ENCODE assay signal across 9 cellular contexts in genomic region chr9:132673355-132673754, GRCh38. TPM values are rescaled to one million over a fixed set of nuclear protein-coding genes. Genes with fewer than 3 reads are reported as not detected.
A peak's percentile ranks its signal among the peaks of the same experiment; 100 is the strongest.
DNase-seq lines count a peak whose midpoint lies in the region; ATAC-seq, FAIRE-seq and TF ChIP-seq lines count a peak whose summit lies in the region.
"Had no signal": no experiment of that assay in that cellular context is flagged by ENCODE, and none has a peak within 500 bp of the region (broad histone marks: within the 10 kb centered on the region; RNA-seq: fewer than 3 reads in every experiment).

No MANE protein-coding gene starts in this region.

- H3K36me3 ChIP-seq in H1 (ENCODE audit: control insufficient read depth in 2 of 4, insufficient read depth in 4 of 4, low read length in 3 of 4) (peaks cover 3 to 7% (median 6%) of the 10 kb centered on the region in 4 experiments), testis (ENCODE audit: low read depth, missing control alignments) (no peaks in the 10 kb centered on the region)

- TF ChIP-seq POLR2A in H1 (IDR thresholded peaks at IDR 0.05; ENCODE audit: control extremely low read depth in 1 of 2, low read depth in 2 of 2, low read length in 2 of 2): no peak
- TF ChIP-seq POLR2A in testis (IDR thresholded peaks at IDR 0.05): no peak

- no peak overlapping the region for H2BK5ac ChIP-seq in H1 (ENCODE audit: low read depth, low read length)

- FAIRE-seq in H1 (lab: Jason Lieb, UNC): no peak

- peaks cover 39 to 78% of the 10 kb centered on the region in 2 experiments for H3K79me2 ChIP-seq in H1 (ENCODE audit: control insufficient read depth in 1 of 2, insufficient read depth in 2 of 2, low read length in 2 of 2)

- peak; percentile 10 for DNase-seq in activated naive CD4-positive, alpha-beta T cell treated with anti-CD3 and anti-CD28 coated beads for 36 hours
- DNase-seq in activated naive CD4-positive, alpha-beta T cell treated with anti-CD3 and anti-CD28 coated beads, Interleukin-2, amount 50 U/mL, for 16 hours: no peak
- DNase-seq in NCI-H2227 treated with DMSO at 0.1 percent for 48 hours (lab: John Stamatoyannopoulos, UW): peak; percentile 21
- no peak for DNase-seq in H1 (ENCODE audit: low read depth in 1 of 2, low spot score in 2 of 2)
- DNase-seq in retinal pigment epithelial cell (ENCODE audit: low read depth): peak; percentile 63
- no peak for DNase-seq in KG1 (lab: John Stamatoyannopoulos, UW)
- DNase-seq in testis: no peak
- DNase-seq: NCI-H1105 treated with DMSO at 0.1 percent for 48 hours had no signal

- no peak overlapping the region for H2BK120ac ChIP-seq in H1 (replicated peaks; ENCODE audit: low read depth, low read length)

- peaks cover 8% of the 10 kb centered on the region for H3K79me1 ChIP-seq in H1 (ENCODE audit: low read depth, low read length)

- H3K4me1 ChIP-seq in H1 (replicated peaks in 1 of 4; ENCODE audit: control insufficient read depth in 3 of 4, insufficient read depth in 4 of 4, low read length in 3 of 4) (peaks cover 0 to 7% (median 4%) of the 10 kb centered on the region in 4 experiments; a peak in 5 of 7 replicates), testis (peaks cover 13% of the 10 kb centered on the region)

- H2AFZ ChIP-seq in H1 (ENCODE audit: low read length): no peak overlapping the region

- no peak overlapping the region for H4K91ac ChIP-seq in H1 (replicated peaks; ENCODE audit: insufficient read length, low read length)

- peaks cover 9% of the 10 kb centered on the region for H3K23me2 ChIP-seq in H1 (ENCODE audit: low read depth, low read length)

- no peak overlapping the region for H3K4me3 Mint-ChIP-seq in activated naive CD4-positive, alpha-beta T cell treated with anti-CD3 and anti-CD28 coated beads for 36 hours

- no peak overlapping the region for H3K14ac ChIP-seq in H1 (ENCODE audit: insufficient read length)

- CTCF ChIA-PET in activated naive CD4-positive, alpha-beta T cell treated with anti-CD3 and anti-CD28 coated beads for 36 hours (lab: Charles Lee): interaction anchor here (0.6 kb wide), 1 partner anchor 27 kb away, joined by 3 read pairs; no protein-coding TSS in a partner anchor
- CTCF ChIA-PET in H1 (lab: Charles Lee; ENCODE audit: partially characterized antibody): interaction anchor here (1.3 to 3.5 kb wide), 5 partner anchors 18 to 176 kb away, joined by 3 to 12 read pairs (median 3); no protein-coding TSS in a partner anchor

- no peak overlapping the region for H3K4ac ChIP-seq in H1 (replicated peaks; ENCODE audit: insufficient read length, low read depth, low read length)

- H3K36me3 Mint-ChIP-seq in activated naive CD4-positive, alpha-beta T cell treated with anti-CD3 and anti-CD28 coated beads for 36 hours (ENCODE audit: low read depth): peaks cover 17% of the 10 kb centered on the region

- no peak overlapping the region for H4K8ac ChIP-seq in H1 (ENCODE audit: extremely low read depth, insufficient read depth, low read length)

- no peak for TF ChIP-seq EP300 in H1 (IDR thresholded peaks at IDR 0.05; ENCODE audit: borderline replicate concordance in 1 of 2, low read depth in 2 of 2, low read length in 2 of 2)

- H3K56ac ChIP-seq in H1 (replicated peaks; ENCODE audit: insufficient read length, low read depth, low read length): no peak overlapping the region

- H3K9ac ChIP-seq in H1 (replicated peaks in 1 of 4; ENCODE audit: extremely low read depth in 1 of 4, low read depth in 3 of 4, low read length in 3 of 4): no peak overlapping the region

- H3K9me3 Mint-ChIP-seq in activated naive CD4-positive, alpha-beta T cell treated with anti-CD3 and anti-CD28 coated beads for 36 hours: no peaks in the 10 kb centered on the region

- TF ChIP-seq CTCF in H1 (IDR thresholded peaks at IDR 0.05; ENCODE audit: control extremely low read depth in 1 of 3, insufficient read depth in 1 of 3, low read depth in 1 of 3, low read length in 3 of 3) (peak in 1 of 3 experiments; percentile 11; a peak in 1 of 4 replicates), retinal pigment epithelial cell (conservative IDR thresholded peaks at IDR 0.05; ENCODE audit: low read depth, low read length) (peak; percentile 49), testis (IDR thresholded peaks at IDR 0.05) (no peak)

- 87% methylated on average over 6 of the region's 6 CpGs; no CpG with 5 or more reads in 1 of the 2 experiments for WGBS in H1 (ENCODE audit: extremely low coverage in 1 of 2, insufficient coverage in 1 of 2, insufficient read length in 1 of 2, insufficient replicate concordance in 2 of 2, low coverage in 1 of 2, low lambda C conversion rate in 2 of 2, missing lambda C conversion rate in 1 of 2), 2 experiments
- WGBS in testis, 2 donors: 25 to 36% methylated on average over 6 of the region's 6 CpGs

- no peak overlapping the region for H3K18ac ChIP-seq in H1 (ENCODE audit: extremely low read depth, low read length)

- no peak overlapping the region for H2BK20ac ChIP-seq in H1 (ENCODE audit: low read length)

- H3K27me3 ChIP-seq in H1 (replicated peaks in 1 of 4; ENCODE audit: control insufficient read depth in 3 of 4, extremely low read depth in 1 of 4, insufficient read depth in 3 of 4, low read length in 3 of 4) (no peaks in the 10 kb centered on the region), testis (no peaks in the 10 kb centered on the region)

- H3K27me3 Mint-ChIP-seq in activated naive CD4-positive, alpha-beta T cell treated with anti-CD3 and anti-CD28 coated beads for 36 hours (ENCODE audit: low read depth): no peaks in the 10 kb centered on the region

- intact Hi-C loops in activated naive CD4-positive, alpha-beta T cell treated with anti-CD3 and anti-CD28 coated beads for 36 hours (cut with micrococcal nuclease): loop anchor here (5.0 kb wide), 3 partner anchors 266 to 596 kb away; partner anchors contain the start of genes MED27, SETX and TTF1
- intact Hi-C loops in testis (cut with DNase I; ENCODE audit: low total_unique reads): no loop called here

- no peak overlapping the region for H3K23ac ChIP-seq in H1 (ENCODE audit: insufficient read length)

- no peak overlapping the region for H3K27ac ChIP-seq in H1 (ENCODE audit: low read depth, low read length)
- no peak overlapping the region for H3K27ac ChIP-seq in testis

- no peak overlapping the region for H3K4me2 ChIP-seq in H1 (ENCODE audit: insufficient read depth in 1 of 2, low read depth in 2 of 2, low read length in 2 of 2)

- no peak overlapping the region for H2AK5ac ChIP-seq in H1 (ENCODE audit: low read depth, low read length)

- H3K4me1 Mint-ChIP-seq in activated naive CD4-positive, alpha-beta T cell treated with anti-CD3 and anti-CD28 coated beads for 36 hours (ENCODE audit: low read depth): peaks cover 40% of the 10 kb centered on the region

- H3K27ac Mint-ChIP-seq in activated naive CD4-positive, alpha-beta T cell treated with anti-CD3 and anti-CD28 coated beads for 36 hours: no peak overlapping the region

- ATAC-seq in GM18861 (IDR thresholded peaks at IDR 0.05; ENCODE audit: unreplicated experiment): no peak

- H3K9me3 ChIP-seq in H1 (ENCODE audit: insufficient read depth in 2 of 2, low read depth in 1 of 2, low read length in 1 of 2) (no peaks in the 10 kb centered on the region), testis (no peaks in the 10 kb centered on the region)

- TF ChIP-seq RAD21 in H1 (IDR thresholded peaks at IDR 0.05 in 1 of 2, conservative IDR thresholded peaks at IDR 0.05 in 1 of 2; ENCODE audit: low read depth in 2 of 2, low read length in 2 of 2): no peak

- H3K4me3 ChIP-seq in H1 (ENCODE audit: extremely low read depth in 1 of 4, insufficient read depth in 2 of 4, low read depth in 3 of 4, low read length in 4 of 4): no peak overlapping the region
- H3K4me3 ChIP-seq in retinal pigment epithelial cell (ENCODE audit: low read length): no peak overlapping the region
- H3K4me3 ChIP-seq in testis: no peak overlapping the region

- no peak overlapping the region for H2BK12ac ChIP-seq in H1 (ENCODE audit: low read depth, low read length)

- peaks cover 18 to 24% of the 10 kb centered on the region in 2 experiments for H4K20me1 ChIP-seq in H1 (replicated peaks in 1 of 2; ENCODE audit: control insufficient read depth in 1 of 2, insufficient read depth in 2 of 2, low read length in 2 of 2)

- H4K5ac ChIP-seq in H1 (ENCODE audit: insufficient read length, low read depth, low read length): no peak overlapping the region

- no peak overlapping the region for H2BK15ac ChIP-seq in H1 (ENCODE audit: low read length)

- POLR2A ChIA-PET in H1 (lab: Charles Lee; ENCODE audit: partially characterized antibody): interaction anchor here (0.7 to 1.5 kb wide), 7 partner anchors 10 to 382 kb away, joined by 3 to 4 read pairs (median 3); no protein-coding TSS in a partner anchor

TF ChIP-seq in H1, 55 proteins besides CTCF, POLR2A, EP300 and RAD21 (continues in another document):
- TF ChIP-seq HDAC2 (IDR thresholded peaks at IDR 0.05; ENCODE audit: borderline replicate concordance in 1 of 2, low read depth in 2 of 2, low read length in 2 of 2): no peak
- 0 out of 2 replicates have a peak, but pooled peaks have one; percentile 42 for TF ChIP-seq TEAD4 (IDR thresholded peaks at IDR 0.05; ENCODE audit: low read depth, low read length)

RNA-seq across cellular contexts. Expression of gene GTF3C4, which starts 3.1 kb away (rescaled TPM):
- total RNA-seq in activated naive CD4-positive, alpha-beta T cell treated with anti-CD3 and anti-CD28 coated beads for 36 hours: 1 to 10 TPM; 8.2 to 9.4 TPM
- 36.9 and 39.2 TPM in 2 replicates for total RNA-seq in H1 (2021; fragmentation: NEBNext Ultra II Directional; extraction: Animal tissue kit (Norgen Biotek cat#: 25700))
- polyA plus RNA-seq in H1 (2011; rRNA removed) (6.3 and 6.8 TPM in 2 replicates), testis (ENCODE audit: insufficient read depth, low read depth, low replicate concordance) (19.4 TPM)
- 8.9 TPM for polyA plus RNA-seq in H1 (2011; cell fraction: cytosol; rRNA removed)
- polyA plus RNA-seq in H1 (2011; cell fraction: nucleus; rRNA removed): 7.2 TPM
- polyA plus RNA-seq in H1 (2012, experiment 1 of 2): 14.8 to 23.5 TPM (median 19.3 TPM) in 4 replicates
- 4.9 TPM for polyA plus RNA-seq in H1 (2012, experiment 2 of 2)
- 16.8 TPM for polyA plus RNA-seq in H1 (2013, experiment 1 of 2)
- 16.2 TPM for polyA plus RNA-seq in H1 (2013, experiment 2 of 2)
- polyA minus RNA-seq in H1 (2011; rRNA and poly(A)+ RNA removed): 17.6 and 19.4 TPM in 2 replicates
- 15.7 TPM for polyA minus RNA-seq in H1 (2011; cell fraction: cytosol; rRNA and poly(A)+ RNA removed)
- 8.7 TPM for polyA minus RNA-seq in H1 (2011; cell fraction: nucleus; rRNA and poly(A)+ RNA removed)
- 10 to 100 TPM; 17.2 to 18.4 TPM for total RNA-seq in testis

RNA-seq across cellular contexts. Expression of gene DDX31, which starts 3.6 kb away (rescaled TPM):
- 10 to 100 TPM; 13.7 to 15.0 TPM for total RNA-seq in activated naive CD4-positive, alpha-beta T cell treated with anti-CD3 and anti-CD28 coated beads for 36 hours
- total RNA-seq in H1 (2021; fragmentation: NEBNext Ultra II Directional; extraction: Animal tissue kit (Norgen Biotek cat#: 25700)): 23.7 and 25.2 TPM in 2 replicates
- polyA plus RNA-seq in H1 (2011; rRNA removed) (6.3 and 9.5 TPM in 2 replicates), testis (ENCODE audit: insufficient read depth, low read depth, low replicate concordance) (17.9 TPM)
- 10.5 TPM for polyA plus RNA-seq in H1 (2011; cell fraction: cytosol; rRNA removed)
- 18.1 TPM for polyA plus RNA-seq in H1 (2011; cell fraction: nucleus; rRNA removed)
- 16.2 to 18.9 TPM (median 17.8 TPM) in 4 replicates for polyA plus RNA-seq in H1 (2012, experiment 1 of 2)
- 9.6 TPM for polyA plus RNA-seq in H1 (2012, experiment 2 of 2)
- 16.1 TPM for polyA plus RNA-seq in H1 (2013, experiment 1 of 2)
- polyA plus RNA-seq in H1 (2013, experiment 2 of 2): 15.4 TPM
- 25.5 and 35.3 TPM in 2 replicates for polyA minus RNA-seq in H1 (2011; rRNA and poly(A)+ RNA removed)
- 21.3 TPM for polyA minus RNA-seq in H1 (2011; cell fraction: cytosol; rRNA and poly(A)+ RNA removed)
- polyA minus RNA-seq in H1 (2011; cell fraction: nucleus; rRNA and poly(A)+ RNA removed): 39.6 TPM
- 10 to 100 TPM; 21.1 to 24.2 TPM for total RNA-seq in testis

Comparison
In these comparisons a context has a peak if more than half of its experiments do, and no peak if none do; other contexts are left out.
1. DNase-seq: peak in activated naive CD4-positive, alpha-beta T cell treated with anti-CD3 and anti-CD28 coated beads for 36 hours (single experiment), NCI-H2227 treated with DMSO at 0.1 percent for 48 hours (single experiment) and retinal pigment epithelial cell (single experiment); none in activated naive CD4-positive, alpha-beta T cell treated with anti-CD3 and anti-CD28 coated beads, Interleukin-2, amount 50 U/mL, for 16 hours (single experiment), H1 (0 of 2), KG1 (single experiment) and testis (single experiment).